In the genomic region with DNA sequence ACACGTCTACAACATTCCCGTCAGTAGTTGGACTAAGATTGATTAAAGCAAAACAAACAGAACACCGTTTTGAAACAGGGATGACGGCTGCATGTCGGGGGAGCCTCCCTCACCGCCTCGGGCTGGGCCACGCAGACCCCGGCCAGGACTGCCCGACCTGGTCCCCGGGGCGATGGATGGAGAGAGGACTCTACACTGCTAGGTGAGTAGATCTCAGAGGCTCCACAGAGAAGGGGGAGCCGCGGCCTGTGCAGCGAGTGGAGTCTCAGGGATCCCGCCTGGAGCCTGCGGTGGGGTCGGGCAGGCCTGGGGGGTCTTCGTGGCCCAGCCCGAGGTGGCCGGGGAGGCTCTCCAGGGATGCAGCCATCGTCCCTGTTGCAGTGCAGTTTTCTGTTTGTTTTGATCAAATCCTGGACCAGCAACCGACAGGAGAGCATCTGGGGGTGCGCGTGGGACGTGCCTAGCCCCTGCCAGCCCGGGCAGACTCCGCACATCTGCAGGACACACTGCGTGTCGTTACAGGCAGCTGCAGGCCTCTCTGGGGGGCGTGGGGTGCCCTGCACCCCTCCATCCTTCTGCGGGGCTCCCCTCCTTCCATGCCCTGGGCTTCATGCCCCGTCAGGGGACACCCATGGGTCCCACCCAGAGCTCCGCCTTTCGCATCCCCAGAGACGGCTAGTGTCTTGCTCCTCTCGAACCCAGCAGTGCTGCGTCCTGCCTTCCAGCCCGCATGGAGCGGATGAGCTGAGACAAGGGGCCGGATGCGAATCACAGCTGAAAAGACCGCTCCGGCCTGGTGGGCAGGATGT, we compare ENCODE assay signal across 19 cellular contexts.
"Had no signal": no experiment of that assay in that cellular context is flagged by ENCODE, and none has a peak within 500 bp of the region (broad histone marks: within the 10 kb centered on the region; RNA-seq: fewer than 3 reads in every experiment).

No MANE protein-coding gene starts in this region.

- H2AFZ ChIP-seq: neural progenitor cell had no signal

- H3K27me3 ChIP-seq: neural progenitor cell, ovary, testis, upper lobe of left lung had no signal

- H3K4me2 ChIP-seq: neural progenitor cell had no signal

- ATAC-seq: activated CD8-positive, alpha-beta T cell treated with anti-CD3 and anti-CD28 coated beads, Interleukin-2, amount 10 ng/mL, durations not matched to agents 7 days and 5 days; left cardiac atrium had no signal

- H3K27ac ChIP-seq: esophagus squamous epithelium, neural progenitor cell, stomach, upper lobe of left lung had no signal

- H3K4me3 ChIP-seq: esophagus squamous epithelium, neural progenitor cell, ovary, stomach, testis, upper lobe of left lung had no signal

- H3K4me1 ChIP-seq: esophagus squamous epithelium, neural progenitor cell, stomach, upper lobe of left lung had no signal

- H3K9me3 ChIP-seq: esophagus squamous epithelium, ovary, stomach, testis, upper lobe of left lung had no signal

- H3K36me3 ChIP-seq: esophagus squamous epithelium, neural progenitor cell, ovary, stomach, upper lobe of left lung had no signal

- DNase-seq: activated CD4-positive, alpha-beta T cell treated with anti-CD3 and anti-CD28 coated beads, Interleukin-2, amount 10 ng/mL, durations not matched to agents 24 days and 14 days; activated CD8-positive, alpha-beta T cell treated with anti-CD3 and anti-CD28 coated beads, Interleukin-2, amount 10 ng/mL, durations not matched to agents 7 days and 5 days; activated gamma-delta T cell; activated T-cell treated with anti-CD3 and anti-CD28 coated beads, Interleukin-2, amount 50 U/mL, for 48 hours; dermis blood vessel endothelial cell; effector memory CD4-positive, alpha-beta T cell; esophagus squamous epithelium; immature natural killer cell; left cardiac atrium; mammary epithelial cell; naive B cell; SIG-M5; stomach; T-helper 1 cell; T-helper 9 cell had no signal

- H3K9ac ChIP-seq: neural progenitor cell had no signal
